In the genomic region with DNA sequence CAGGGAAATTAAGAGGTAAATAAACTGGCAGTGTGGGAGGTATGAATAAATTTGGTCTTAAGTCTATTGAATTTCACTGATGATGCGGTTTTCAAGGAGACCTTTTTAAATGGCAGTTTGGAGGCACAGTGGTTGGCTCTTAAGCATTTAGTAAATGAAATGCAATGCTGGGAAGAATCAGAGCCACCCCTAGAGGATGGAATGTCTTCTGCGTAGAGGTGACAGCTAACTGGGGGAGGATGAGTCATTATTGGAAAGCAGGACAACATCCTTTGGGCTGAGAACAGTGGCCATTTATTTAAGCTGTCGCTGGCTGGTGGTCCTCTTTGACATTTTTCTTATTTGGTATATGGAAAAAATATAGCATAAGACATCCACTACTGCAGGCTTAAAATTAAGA, we compare ENCODE assay signal across 14 cellular contexts.
A peak's percentile ranks its signal among the peaks of the same experiment; 100 is the strongest.
DNase-seq lines count a peak whose midpoint lies in the region; ATAC-seq, FAIRE-seq and TF ChIP-seq lines count a peak whose summit lies in the region.
"Had no signal": no experiment of that assay in that cellular context is flagged by ENCODE, and none has a peak within 500 bp of the region (broad histone marks: within the 10 kb centered on the region; RNA-seq: fewer than 3 reads in every experiment).

No MANE protein-coding gene starts in this region.

- H3K27me3 ChIP-seq in GM23248 (replicated peaks; ENCODE audit: insufficient read depth) (no peaks in the 10 kb centered on the region), NT2/D1 (ENCODE audit: insufficient read depth, insufficient read length) (no peaks in the 10 kb centered on the region), adrenal gland (no peaks in the 10 kb centered on the region)
- H3K27me3 ChIP-seq: BLaER1 had no signal

- no peak overlapping the region for H3K4me3 ChIP-seq in GM23248
- H3K4me3 ChIP-seq in NT2/D1 (ENCODE audit: insufficient read length, low read depth): no peak overlapping the region
- H3K4me3 ChIP-seq in adrenal gland: no peak overlapping the region
- H3K4me3 ChIP-seq: BLaER1 had no signal

- 21 to 24% methylated on average over 3 of the region's 3 CpGs for WGBS in GM23248 (ENCODE audit: low coverage in 1 of 2, low lambda C conversion rate in 2 of 2, missing lambda C conversion rate in 2 of 2), 2 experiments
- 28 to 44% (median 39%) methylated on average over 3 of the region's 3 CpGs for WGBS in adrenal gland, 4 donors

- H3K9ac ChIP-seq in GM23248 (no peak overlapping the region), NT2/D1 (ENCODE audit: insufficient read length, low read depth) (no peak overlapping the region)
- H3K9ac ChIP-seq: BLaER1 had no signal

- no peak overlapping the region for H2AFZ ChIP-seq in GM23248

- CTCF ChIA-PET in RWPE1 (lab: Yijun Ruan, JAX): interaction anchor here (0.7 kb wide), 2 partner anchors 23 to 65 kb away, joined by 3 to 5 read pairs; no protein-coding TSS in a partner anchor

- H3K4me2 ChIP-seq in GM23248 (ENCODE audit: unreplicated experiment): no peak overlapping the region
- H3K4me2 ChIP-seq: BLaER1 had no signal

- no peaks in the 10 kb centered on the region for H3F3A ChIP-seq in GM23248 (ENCODE audit: insufficient read depth)

- no peak overlapping the region for H3K27ac ChIP-seq in GM23248
- H3K27ac ChIP-seq in RWPE1: no peak overlapping the region
- no peak overlapping the region for H3K27ac ChIP-seq in adrenal gland
- H3K27ac ChIP-seq: BLaER1 had no signal

- no peaks in the 10 kb centered on the region for H3K79me2 ChIP-seq in GM23248 (ENCODE audit: insufficient read depth)

- no peaks in the 10 kb centered on the region for H4K20me1 ChIP-seq in GM23248 (ENCODE audit: insufficient read depth)
- H4K20me1 ChIP-seq: BLaER1 had no signal

- ATAC-seq in HG02938 (IDR thresholded peaks at IDR 0.05; ENCODE audit: unreplicated experiment): no peak
- ATAC-seq: stimulated activated naive CD8-positive, alpha-beta T cell treated with anti-CD3 and anti-CD28 coated beads, Interleukin-15, amount 100 ng/mL, for 72 hours had no signal

- intact Hi-C loops in adrenal gland (cut with DNase I): no loop called here

- H3K36me3 ChIP-seq in GM23248 (ENCODE audit: low read depth) (no peaks in the 10 kb centered on the region), NT2/D1 (ENCODE audit: insufficient read depth, insufficient read length, low read length) (no peaks in the 10 kb centered on the region), adrenal gland (replicated peaks in 1 of 2) (no peaks in the 10 kb centered on the region)
- H3K36me3 ChIP-seq: BLaER1 had no signal

- no peaks in the 10 kb centered on the region for H3K9me3 ChIP-seq in GM23248 (ENCODE audit: low read depth)
- no peaks in the 10 kb centered on the region for H3K9me3 ChIP-seq in NT2/D1 (ENCODE audit: insufficient read depth, low read length)
- H3K9me3 ChIP-seq in adrenal gland (replicated peaks in 1 of 3): no peaks in the 10 kb centered on the region
- H3K9me3 ChIP-seq: BLaER1 had no signal

- TF ChIP-seq CTCF in RWPE1 (conservative IDR thresholded peaks at IDR 0.05; ENCODE audit: low read depth) (no peak), adrenal gland (IDR thresholded peaks at IDR 0.05) (no peak)

- no peaks in the 10 kb centered on the region for H3K4me1 ChIP-seq in GM23248 (ENCODE audit: insufficient read depth)
- H3K4me1 ChIP-seq in NT2/D1 (ENCODE audit: insufficient read depth, insufficient read length): no peaks in the 10 kb centered on the region
- no peaks in the 10 kb centered on the region for H3K4me1 ChIP-seq in adrenal gland (replicated peaks in 1 of 2)
- H3K4me1 ChIP-seq: BLaER1 had no signal

- in situ Hi-C loops in ACHN (cut with HindIII; ENCODE audit: low pct_ligation_motif_present, low pct_unique_long_range_greater_than_20kb, low sequenced_read_pairs) (no loop called here), GM23248 (cut with MboI) (no loop called here)

- FAIRE-seq in frontal cortex (lab: Jason Lieb, UNC): no peak
- FAIRE-seq: RCC 7860 had no signal

- DNase-seq in ACHN (peak; percentile 8), GM23248 (peak; percentile 17), NT2/D1 (ENCODE audit: low read depth, low spot score) (peak; percentile 70), iPS DF 4.7 (ENCODE audit: extremely low read depth, low spot score) (peak; percentile 49), RWPE1 (ENCODE audit: low spot score) (no peak), adrenal gland (no peak), frontal cortex (ENCODE audit: low spot score in 2 of 2) (no peak)
- DNase-seq: activated naive CD4-positive, alpha-beta T cell treated with anti-CD3 and anti-CD28 coated beads for 36 hours; NCI-H1694; retina; stimulated activated naive CD8-positive, alpha-beta T cell treated with anti-CD3 and anti-CD28 coated beads, Interleukin-15, amount 100 ng/mL, for 72 hours had no signal

- POLR2A ChIA-PET in RWPE1 (lab: Yijun Ruan, JAX; ENCODE audit: low non-redundant PET): no interaction called here

- H3K9me2 ChIP-seq in GM23248 (ENCODE audit: insufficient read depth): no peaks in the 10 kb centered on the region

- no peak for TF ChIP-seq POLR2A in adrenal gland (IDR thresholded peaks at IDR 0.05)

Comparison
In these comparisons a context has a peak if more than half of its experiments do, and no peak if none do; other contexts are left out.
1. DNase-seq: peak in ACHN (single experiment), GM23248 (single experiment), NT2/D1 (single experiment) and iPS DF 4.7 (single experiment); none in RWPE1 (single experiment), adrenal gland (0 of 7) and frontal cortex (0 of 2).